ENCODE assay signal across 1 cellular context in the genomic region with DNA sequence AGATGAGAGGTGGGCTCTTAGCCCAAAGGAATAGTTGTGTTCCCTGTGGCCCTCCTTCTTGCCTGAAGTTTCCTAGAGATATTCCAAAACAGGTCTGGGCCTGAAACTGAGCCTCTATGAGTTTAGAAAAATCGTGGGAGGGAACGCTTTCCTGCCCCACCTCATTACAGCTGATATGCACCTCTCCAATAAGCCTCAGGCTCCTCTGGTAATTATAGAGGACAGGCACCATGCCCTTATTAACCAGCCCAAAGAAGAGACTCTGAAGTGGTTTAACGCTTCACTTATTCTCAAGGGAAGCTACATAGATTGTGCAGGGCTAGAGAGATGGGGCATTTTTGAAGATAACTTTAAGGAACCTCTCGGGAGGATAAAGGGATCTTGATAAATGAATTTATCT.
TF ChIP-seq lines count a peak whose summit lies in the region.

No MANE protein-coding gene starts in this region.

TF ChIP-seq in GM12878, 131 proteins besides CTCF, POLR2A, EP300 and RAD21:
- TF ChIP-seq ATF2 (IDR thresholded peaks at IDR 0.05; ENCODE audit: low read length), result no peak
